ENCODE assay signal across 20 cellular contexts in genomic region chr1:94597701-94598100, GRCh38. TPM values are rescaled to one million over a fixed set of nuclear protein-coding genes. Genes with fewer than 3 reads are reported as not detected.
DNase-seq lines count a peak whose midpoint lies in the region; ATAC-seq and TF ChIP-seq lines count a peak whose summit lies in the region.
"Had no signal": no experiment of that assay in that cellular context is flagged by ENCODE, and none has a peak within 500 bp of the region (broad histone marks: within the 10 kb centered on the region; RNA-seq: fewer than 3 reads in every experiment).

No MANE protein-coding gene starts in this region.

- no peak overlapping the region for H2AFZ ChIP-seq in GM23248

- no peaks in the 10 kb centered on the region for H3K9me3 ChIP-seq in GM23248 (ENCODE audit: low read depth)
- H3K9me3 ChIP-seq in endodermal cell (ENCODE audit: control insufficient read depth, low read length), result no peaks in the 10 kb centered on the region
- H3K9me3 ChIP-seq: BLaER1, heart left ventricle had no signal

- H3K9me3 Mint-ChIP-seq in endodermal cell, result no peaks in the 10 kb centered on the region
- H3K9me3 Mint-ChIP-seq in neural crest cell, result no peaks in the 10 kb centered on the region
- H3K9me3 Mint-ChIP-seq: activated naive CD8-positive, alpha-beta T cell treated with anti-CD3 and anti-CD28 coated beads for 36 hours; activated T-cell treated with anti-CD3 and anti-CD28 coated beads, Interleukin-2, amount 50 U/mL, for 24 hours had no signal

- H3K4me1 Mint-ChIP-seq in endodermal cell (peaks cover 29% of the 10 kb centered on the region), neural crest cell (peaks cover 35% of the 10 kb centered on the region)

- H3K36me3 ChIP-seq in GM23248 (ENCODE audit: low read depth) (no peaks in the 10 kb centered on the region), endodermal cell (ENCODE audit: control insufficient read depth, insufficient read depth, low read length) (no peaks in the 10 kb centered on the region)
- H3K36me3 ChIP-seq: BLaER1, heart left ventricle had no signal

- H3K9ac ChIP-seq in GM23248, result no peak overlapping the region
- H3K9ac ChIP-seq in endodermal cell (ENCODE audit: extremely low read depth, low read length, poor library complexity, severe bottlenecking), result no peak overlapping the region
- H3K9ac ChIP-seq: BLaER1, parathyroid adenoma had no signal

- no peak overlapping the region for H3K27ac ChIP-seq in GM23248
- no peak overlapping the region for H3K27ac ChIP-seq in endodermal cell (ENCODE audit: low read depth, low read length)
- H3K27ac ChIP-seq in caudate nucleus (ENCODE audit: low read depth, low read length), result no peak overlapping the region
- H3K27ac ChIP-seq: BLaER1, heart left ventricle, parathyroid adenoma had no signal

- H3K9me2 ChIP-seq in GM23248 (ENCODE audit: insufficient read depth), result no peaks in the 10 kb centered on the region

- H3K79me2 ChIP-seq in GM23248 (ENCODE audit: insufficient read depth), result no peaks in the 10 kb centered on the region
- H3K79me2 ChIP-seq: parathyroid adenoma had no signal

- H3K27ac Mint-ChIP-seq in endodermal cell (no peak overlapping the region), neural crest cell (ENCODE audit: unreplicated experiment) (peak overlapping the region; percentile 37)
- H3K27ac Mint-ChIP-seq: activated T-cell treated with anti-CD3 and anti-CD28 coated beads, Interleukin-2, amount 50 U/mL, for 24 hours had no signal

- H3K4me3 Mint-ChIP-seq in endodermal cell (no peak overlapping the region), neural crest cell (no peak overlapping the region)
- H3K4me3 Mint-ChIP-seq: activated naive CD8-positive, alpha-beta T cell treated with anti-CD3 and anti-CD28 coated beads for 36 hours; activated T-cell treated with anti-CD3 and anti-CD28 coated beads, Interleukin-2, amount 50 U/mL, for 24 hours had no signal

- no peaks in the 10 kb centered on the region for H4K20me1 ChIP-seq in GM23248 (ENCODE audit: insufficient read depth)
- H4K20me1 ChIP-seq: BLaER1 had no signal

- H3K4me3 ChIP-seq in GM23248 (no peak overlapping the region), endodermal cell (ENCODE audit: low read length) (no peak overlapping the region)
- H3K4me3 ChIP-seq: BLaER1, heart left ventricle had no signal

- no peaks in the 10 kb centered on the region for H3K27me3 ChIP-seq in GM23248 (replicated peaks; ENCODE audit: insufficient read depth)
- no peaks in the 10 kb centered on the region for H3K27me3 ChIP-seq in endodermal cell (ENCODE audit: control insufficient read depth, insufficient read depth, low read length, poor library complexity, severe bottlenecking)
- H3K27me3 ChIP-seq: BLaER1 had no signal

- no peak overlapping the region for H3K4me2 ChIP-seq in GM23248 (ENCODE audit: unreplicated experiment)
- H3K4me2 ChIP-seq: BLaER1 had no signal

- ATAC-seq in HG02840 (IDR thresholded peaks at IDR 0.05; ENCODE audit: low FRiP score, unreplicated experiment), result no peak
- ATAC-seq in GM18498 (IDR thresholded peaks at IDR 0.05; ENCODE audit: unreplicated experiment), result no peak
- ATAC-seq: heart left ventricle; Right ventricle myocardium inferior; stimulated activated naive CD8-positive, alpha-beta T cell treated with anti-CD3 and anti-CD28 coated beads, Interleukin-15, Interleukin-2, amounts not matched to agents 100 U/mL and 50 U/mL, for 24 hours had no signal

- 24 to 32% methylated on average over 3 of the region's 3 CpGs for WGBS in GM23248 (ENCODE audit: low coverage in 1 of 2, low lambda C conversion rate in 2 of 2, missing lambda C conversion rate in 2 of 2), 2 experiments
- WGBS in endodermal cell (ENCODE audit: insufficient coverage in 1 of 2, insufficient read length in 1 of 2), 2 experiments, result 94 to 96% methylated on average over 3 of the region's 3 CpGs

- TF ChIP-seq CTCF in endodermal cell (conservative IDR thresholded peaks at IDR 0.05) (no peak), neural crest cell (conservative IDR thresholded peaks at IDR 0.05) (no peak)

- H3K4me1 ChIP-seq in GM23248 (ENCODE audit: insufficient read depth), result peaks cover 2% of the 10 kb centered on the region; the same call in 1 of the 2 replicates
- H3K4me1 ChIP-seq in endodermal cell (ENCODE audit: control insufficient read depth, insufficient read depth, low read length), result no peaks in the 10 kb centered on the region
- H3K4me1 ChIP-seq: BLaER1 had no signal

- H3K36me3 Mint-ChIP-seq in endodermal cell (ENCODE audit: low read depth) (no peaks in the 10 kb centered on the region), neural crest cell (ENCODE audit: low read depth) (no peaks in the 10 kb centered on the region)
- H3K36me3 Mint-ChIP-seq: activated naive CD8-positive, alpha-beta T cell treated with anti-CD3 and anti-CD28 coated beads for 36 hours had no signal

- H3K27me3 Mint-ChIP-seq in endodermal cell (ENCODE audit: insufficient read depth) (no peaks in the 10 kb centered on the region), neural crest cell (ENCODE audit: low read depth) (no peaks in the 10 kb centered on the region)

- H3F3A ChIP-seq in GM23248 (ENCODE audit: insufficient read depth), result peaks cover 2% of the 10 kb centered on the region; the same call in 1 of the 2 replicates

- DNase-seq in GM23248 (peak; percentile 87), NCI-H524 treated with DMSO at 0.1 percent for 48 hours (lab: John Stamatoyannopoulos, UW) (peak; percentile 12), endodermal cell (peak; percentile 36), neural crest cell (ENCODE audit: low read depth, low spot score) (no peak), iPS-NIHi11 (ENCODE audit: low spot score) (no peak), caudate nucleus (lab: John Stamatoyannopoulos, UW) (no peak)
- DNase-seq: activated CD4-positive, alpha-beta T cell treated with anti-CD3 and anti-CD28 coated beads for 4 hours; activated naive CD8-positive, alpha-beta T cell treated with anti-CD3 and anti-CD28 coated beads for 36 hours; activated T-cell treated with anti-CD3 and anti-CD28 coated beads, Interleukin-2, amount 50 U/mL, for 24 hours; DMS79; heart left ventricle; kidney glomerular epithelial cell; NCI-H187 treated with DMSO at 0.1 percent for 48 hours; NCI-H82; stimulated activated naive CD8-positive, alpha-beta T cell treated with anti-CD3 and anti-CD28 coated beads, Interleukin-15, Interleukin-2, amounts not matched to agents 100 U/mL and 50 U/mL, for 24 hours had no signal

- in situ Hi-C loops in GM23248 (cut with MboI), result no loop called here

RNA-seq across cellular contexts. Expression of gene F3, which starts 56.1 kb away (rescaled TPM):
- 93.7 and 120 TPM in 2 replicates for total RNA-seq in GM23248 (2014; rRNA removed; shearing (Covaris generic))
- 116 TPM in 2 replicates for polyA plus RNA-seq in GM23248 (2016; fragmentation: Nextera tagmentation; extraction: Ambion mirVana)
- total RNA-seq in endodermal cell (10 to 100 TPM; 27.6 to 38.1 TPM), neural crest cell (4.4 and 4.6 TPM in 2 replicates)
- polyA plus RNA-seq in endodermal cell (2013, experiment 1 of 2), result 13.1 TPM
- 11.4 TPM for polyA plus RNA-seq in endodermal cell (2013, experiment 2 of 2)

Comparison
In these comparisons a context has a peak if more than half of its experiments do, and no peak if none do; other contexts are left out.
1. DNase-seq: peak in GM23248 (single experiment), NCI-H524 treated with DMSO at 0.1 percent for 48 hours (single experiment) and endodermal cell (single experiment); none in neural crest cell (single experiment), iPS-NIHi11 (single experiment) and caudate nucleus (0 of 61).